Comparison of ENCODE assay signal across 1 cellular context in the genomic region with DNA sequence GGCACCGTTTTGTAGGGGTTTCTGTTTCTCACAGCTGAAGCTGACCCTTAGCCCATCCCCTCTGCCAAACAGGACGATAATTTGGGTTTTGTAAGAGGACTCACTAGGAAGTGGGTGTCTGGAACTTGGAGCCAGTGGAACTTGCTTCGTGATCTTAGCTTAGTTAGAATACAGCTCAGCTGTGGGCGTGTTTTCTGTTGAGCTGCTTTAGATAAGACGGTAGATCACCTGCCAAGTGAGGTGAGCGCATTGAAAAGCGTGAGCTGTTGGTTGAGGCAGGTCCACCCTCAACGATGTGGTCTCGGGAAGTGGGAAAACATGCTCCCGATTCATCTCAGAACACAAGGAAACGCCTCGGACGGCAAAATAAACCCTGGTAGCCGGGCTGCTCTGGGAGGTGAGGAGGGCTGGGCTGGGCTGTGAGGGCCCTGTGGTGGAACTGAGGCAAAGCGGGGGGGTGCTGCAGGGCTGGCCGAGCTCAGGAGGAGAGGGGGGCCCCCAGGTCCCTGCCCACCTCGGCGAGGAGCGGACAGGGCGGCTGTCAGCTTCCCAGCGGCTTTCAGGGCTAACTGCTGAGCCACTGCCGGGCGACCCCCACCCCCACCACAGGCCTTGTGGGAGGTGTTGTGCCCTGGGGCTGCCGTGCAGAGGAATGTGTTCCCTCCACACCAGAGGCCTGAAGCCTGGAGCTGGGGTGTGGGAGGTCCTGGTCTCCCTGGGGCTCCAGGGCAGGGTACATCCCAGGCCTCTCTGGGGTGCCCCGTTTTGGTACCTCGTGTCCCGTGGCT.
TF ChIP-seq lines count a peak whose summit lies in the region.

No MANE protein-coding gene starts in this region.

TF ChIP-seq in GM23338, 12 proteins besides CTCF, POLR2A, EP300 and RAD21 (continued from another document):
- TF ChIP-seq, protein P1, sequence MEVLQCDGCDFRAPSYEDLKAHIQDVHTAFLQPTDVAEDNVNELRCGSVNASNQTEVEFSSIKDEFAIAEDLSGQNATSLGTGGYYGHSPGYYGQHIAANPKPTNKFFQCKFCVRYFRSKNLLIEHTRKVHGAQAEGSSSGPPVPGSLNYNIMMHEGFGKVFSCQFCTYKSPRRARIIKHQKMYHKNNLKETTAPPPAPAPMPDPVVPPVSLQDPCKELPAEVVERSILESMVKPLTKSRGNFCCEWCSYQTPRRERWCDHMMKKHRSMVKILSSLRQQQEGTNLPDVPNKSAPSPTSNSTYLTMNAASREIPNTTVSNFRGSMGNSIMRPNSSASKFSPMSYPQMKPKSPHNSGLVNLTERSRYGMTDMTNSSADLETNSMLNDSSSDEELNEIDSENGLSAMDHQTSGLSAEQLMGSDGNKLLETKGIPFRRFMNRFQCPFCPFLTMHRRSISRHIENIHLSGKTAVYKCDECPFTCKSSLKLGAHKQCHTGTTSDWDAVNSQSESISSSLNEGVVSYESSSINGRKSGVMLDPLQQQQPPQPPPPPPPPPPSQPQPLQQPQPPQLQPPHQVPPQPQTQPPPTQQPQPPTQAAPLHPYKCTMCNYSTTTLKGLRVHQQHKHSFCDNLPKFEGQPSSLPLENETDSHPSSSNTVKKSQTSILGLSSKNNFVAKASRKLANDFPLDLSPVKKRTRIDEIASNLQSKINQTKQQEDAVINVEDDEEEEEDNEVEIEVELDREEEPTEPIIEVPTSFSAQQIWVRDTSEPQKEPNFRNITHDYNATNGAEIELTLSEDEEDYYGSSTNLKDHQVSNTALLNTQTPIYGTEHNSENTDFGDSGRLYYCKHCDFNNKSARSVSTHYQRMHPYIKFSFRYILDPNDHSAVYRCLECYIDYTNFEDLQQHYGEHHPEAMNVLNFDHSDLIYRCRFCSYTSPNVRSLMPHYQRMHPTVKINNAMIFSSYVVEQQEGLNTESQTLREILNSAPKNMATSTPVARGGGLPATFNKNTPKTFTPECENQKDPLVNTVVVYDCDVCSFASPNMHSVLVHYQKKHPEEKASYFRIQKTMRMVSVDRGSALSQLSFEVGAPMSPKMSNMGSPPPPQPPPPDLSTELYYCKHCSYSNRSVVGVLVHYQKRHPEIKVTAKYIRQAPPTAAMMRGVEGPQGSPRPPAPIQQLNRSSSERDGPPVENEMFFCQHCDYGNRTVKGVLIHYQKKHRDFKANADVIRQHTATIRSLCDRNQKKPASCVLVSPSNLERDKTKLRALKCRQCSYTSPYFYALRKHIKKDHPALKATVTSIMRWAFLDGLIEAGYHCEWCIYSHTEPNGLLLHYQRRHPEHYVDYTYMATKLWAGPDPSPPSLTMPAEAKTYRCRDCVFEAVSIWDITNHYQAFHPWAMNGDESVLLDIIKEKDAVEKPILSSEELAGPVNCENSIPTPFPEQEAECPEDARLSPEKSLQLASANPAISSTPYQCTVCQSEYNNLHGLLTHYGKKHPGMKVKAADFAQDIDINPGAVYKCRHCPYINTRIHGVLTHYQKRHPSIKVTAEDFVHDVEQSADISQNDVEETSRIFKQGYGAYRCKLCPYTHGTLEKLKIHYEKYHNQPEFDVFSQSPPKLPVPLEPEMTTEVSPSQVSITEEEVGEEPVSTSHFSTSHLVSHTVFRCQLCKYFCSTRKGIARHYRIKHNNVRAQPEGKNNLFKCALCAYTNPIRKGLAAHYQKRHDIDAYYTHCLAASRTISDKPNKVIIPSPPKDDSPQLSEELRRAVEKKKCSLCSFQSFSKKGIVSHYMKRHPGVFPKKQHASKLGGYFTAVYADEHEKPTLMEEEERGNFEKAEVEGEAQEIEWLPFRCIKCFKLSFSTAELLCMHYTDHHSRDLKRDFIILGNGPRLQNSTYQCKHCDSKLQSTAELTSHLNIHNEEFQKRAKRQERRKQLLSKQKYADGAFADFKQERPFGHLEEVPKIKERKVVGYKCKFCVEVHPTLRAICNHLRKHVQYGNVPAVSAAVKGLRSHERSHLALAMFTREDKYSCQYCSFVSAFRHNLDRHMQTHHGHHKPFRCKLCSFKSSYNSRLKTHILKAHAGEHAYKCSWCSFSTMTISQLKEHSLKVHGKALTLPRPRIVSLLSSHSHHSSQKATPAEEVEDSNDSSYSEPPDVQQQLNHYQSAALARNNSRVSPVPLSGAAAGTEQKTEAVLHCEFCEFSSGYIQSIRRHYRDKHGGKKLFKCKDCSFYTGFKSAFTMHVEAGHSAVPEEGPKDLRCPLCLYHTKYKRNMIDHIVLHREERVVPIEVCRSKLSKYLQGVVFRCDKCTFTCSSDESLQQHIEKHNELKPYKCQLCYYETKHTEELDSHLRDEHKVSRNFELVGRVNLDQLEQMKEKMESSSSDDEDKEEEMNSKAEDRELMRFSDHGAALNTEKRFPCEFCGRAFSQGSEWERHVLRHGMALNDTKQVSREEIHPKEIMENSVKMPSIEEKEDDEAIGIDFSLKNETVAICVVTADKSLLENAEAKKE (CRISPR knock-in tag; IDR thresholded peaks at IDR 0.05) = no peak
- TF ChIP-seq JUNB (IDR thresholded peaks at IDR 0.05; ENCODE audit: unreplicated experiment) (no peak), EZH2phosphoT487 (IDR thresholded peaks at IDR 0.05; ENCODE audit: unreplicated experiment) (no peak), ZNF114 (CRISPR knock-in tag; IDR thresholded peaks at IDR 0.05) (no peak)
TF ChIP-seq in GM23338: peak in this region for 0.
